In genomic region chr2:121030523-121030922, GRCh38 we compare ENCODE assay signal across 16 cellular contexts.
"Had no signal": no experiment of that assay in that cellular context is flagged by ENCODE, and none has a peak within 500 bp of the region (broad histone marks: within the 10 kb centered on the region; RNA-seq: fewer than 3 reads in every experiment).

No MANE protein-coding gene starts in this region.

- DNase-seq: cortex of kidney; effector CD4-positive, alpha-beta T cell; hypothalamus; immature natural killer cell; mesenchymal stem cell; mucosa of descending colon; naive B cell; pancreas; right lobe of liver; stimulated activated CD4-positive, alpha-beta T cell treated with anti-CD3 and anti-CD28 coated beads, Interleukin-12 subunit alpha, Interleukin-12 subunit beta, amount 100 ng/mL, for 4 hours; stimulated activated CD4-positive, alpha-beta T cell treated with anti-CD3 and anti-CD28 coated beads, Interleukin-1b, Interleukin-23, amount 100 ng/mL, for 48 hours; stimulated activated CD4-positive, alpha-beta T cell treated with anti-CD3 and anti-CD28 coated beads, Interleukin-4, amount 100 ng/mL, for 24 hours; stimulated activated naive CD4-positive, alpha-beta T cell treated with Interleukin-2 at 50 U/mL for 16 hours; stomach; thyroid gland had no signal

- ATAC-seq: mucosa of descending colon; pancreas; right lobe of liver; stimulated activated effector memory CD8-positive, alpha-beta T cell treated with anti-CD3 and anti-CD28 coated beads, Interleukin-12 subunit alpha, Interleukin-12 subunit beta, amount 100 ng/mL, for 72 hours had no signal
